1 cellular context compared by ENCODE assay signal in the genomic region with DNA sequence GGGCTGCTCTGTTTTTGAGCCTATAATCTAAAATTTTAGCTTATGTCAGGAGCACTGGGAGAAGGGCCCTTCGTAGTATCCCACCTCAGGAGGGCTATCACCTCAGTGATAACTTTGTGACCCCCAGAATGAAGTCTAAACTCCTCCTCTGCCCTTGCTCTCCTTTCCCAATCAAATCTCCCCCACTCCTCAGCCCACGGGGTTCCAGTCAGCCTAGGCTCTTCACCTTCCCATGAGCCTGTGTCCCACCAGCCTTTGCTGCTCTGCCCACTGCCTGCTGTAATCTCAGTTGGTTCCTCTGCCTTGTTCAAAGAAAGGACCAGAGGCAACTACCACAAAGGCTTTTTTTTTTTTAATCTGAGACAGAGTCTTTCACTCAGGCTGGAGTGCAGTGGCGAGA.
TF ChIP-seq lines count a peak whose summit lies in the region.

No MANE protein-coding gene starts in this region.

TF ChIP-seq in GM12878, 131 proteins besides CTCF, POLR2A, EP300 and RAD21:
- TF ChIP-seq TCF3 (IDR thresholded peaks at IDR 0.05; ENCODE audit: borderline replicate concordance, insufficient read depth, low read depth, low read length) (no peak), GATAD2B (conservative IDR thresholded peaks at IDR 0.05; ENCODE audit: low read depth) (no peak), CREB1 (IDR thresholded peaks at IDR 0.05; ENCODE audit: low read depth) (no peak), NR2C1 (IDR thresholded peaks at IDR 0.05) (no peak), BHLHE40 (IDR thresholded peaks at IDR 0.05; ENCODE audit: borderline replicate concordance in 1 of 2, low read depth in 2 of 2, low read length in 1 of 2) (no peak)
